Comparison of ENCODE assay signal across 1 cellular context in the genomic region with DNA sequence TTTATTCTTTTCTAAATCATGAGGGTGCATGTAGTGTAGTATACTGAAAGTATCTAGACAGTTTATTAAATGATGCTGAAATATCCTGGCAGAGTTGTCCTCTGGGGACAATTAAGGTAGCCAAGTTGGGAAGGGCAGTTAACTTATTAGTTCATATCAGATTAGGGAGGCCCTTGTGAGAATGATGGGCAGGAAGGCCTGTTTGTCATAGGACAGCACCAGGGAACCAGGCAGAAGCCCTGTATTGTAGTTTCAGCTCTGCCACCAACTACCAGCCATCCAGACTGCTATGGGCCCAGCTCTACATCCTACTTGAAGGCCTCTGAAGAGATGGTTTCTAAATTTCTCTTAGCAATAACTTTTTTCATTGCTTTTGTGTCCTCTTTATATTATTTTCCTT.
TF ChIP-seq lines count a peak whose summit lies in the region.

No MANE protein-coding gene starts in this region.

TF ChIP-seq in HepG2, 621 proteins besides CTCF, POLR2A, EP300 and RAD21 (continued from another document):
- TF ChIP-seq, protein P1, sequence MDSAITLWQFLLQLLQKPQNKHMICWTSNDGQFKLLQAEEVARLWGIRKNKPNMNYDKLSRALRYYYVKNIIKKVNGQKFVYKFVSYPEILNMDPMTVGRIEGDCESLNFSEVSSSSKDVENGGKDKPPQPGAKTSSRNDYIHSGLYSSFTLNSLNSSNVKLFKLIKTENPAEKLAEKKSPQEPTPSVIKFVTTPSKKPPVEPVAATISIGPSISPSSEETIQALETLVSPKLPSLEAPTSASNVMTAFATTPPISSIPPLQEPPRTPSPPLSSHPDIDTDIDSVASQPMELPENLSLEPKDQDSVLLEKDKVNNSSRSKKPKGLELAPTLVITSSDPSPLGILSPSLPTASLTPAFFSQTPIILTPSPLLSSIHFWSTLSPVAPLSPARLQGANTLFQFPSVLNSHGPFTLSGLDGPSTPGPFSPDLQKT (CRISPR knock-in tag; IDR thresholded peaks at IDR 0.05; ENCODE audit: borderline replicate concordance): no peak
- no peak for TF ChIP-seq NFATC3 (CRISPR knock-in tag; IDR thresholded peaks at IDR 0.05)
